ENCODE assay signal across 1 cellular context in genomic region chr2:195531754-195532153, GRCh38.
TF ChIP-seq lines count a peak whose summit lies in the region.

No MANE protein-coding gene starts in this region.

TF ChIP-seq in HCT116, 20 proteins besides CTCF, POLR2A, EP300 and RAD21 (continued from another document):
- TF ChIP-seq ZBTB33 (IDR thresholded peaks at IDR 0.05; ENCODE audit: extremely low read depth, insufficient replicate concordance, low read length) (no peak), CBX3 (IDR thresholded peaks at IDR 0.05; ENCODE audit: low read depth) (no peak), YY1 (IDR thresholded peaks at IDR 0.05; ENCODE audit: extremely low read depth, insufficient replicate concordance, low read depth, low read length) (no peak), ZFX (IDR thresholded peaks at IDR 0.05) (no peak), CEBPB (IDR thresholded peaks at IDR 0.05; ENCODE audit: low read depth) (no peak), POLR2AphosphoS5 (IDR thresholded peaks at IDR 0.05; ENCODE audit: low read depth, low read length) (no peak), FOSL1 (IDR thresholded peaks at IDR 0.05; ENCODE audit: low read depth) (no peak), ZNF274 (IDR thresholded peaks at IDR 0.05; ENCODE audit: low read depth, low read length) (no peak), REST (IDR thresholded peaks at IDR 0.05; ENCODE audit: low read depth) (no peak), SP1 (IDR thresholded peaks at IDR 0.05; ENCODE audit: low read depth) (no peak)
